In the genomic region with DNA sequence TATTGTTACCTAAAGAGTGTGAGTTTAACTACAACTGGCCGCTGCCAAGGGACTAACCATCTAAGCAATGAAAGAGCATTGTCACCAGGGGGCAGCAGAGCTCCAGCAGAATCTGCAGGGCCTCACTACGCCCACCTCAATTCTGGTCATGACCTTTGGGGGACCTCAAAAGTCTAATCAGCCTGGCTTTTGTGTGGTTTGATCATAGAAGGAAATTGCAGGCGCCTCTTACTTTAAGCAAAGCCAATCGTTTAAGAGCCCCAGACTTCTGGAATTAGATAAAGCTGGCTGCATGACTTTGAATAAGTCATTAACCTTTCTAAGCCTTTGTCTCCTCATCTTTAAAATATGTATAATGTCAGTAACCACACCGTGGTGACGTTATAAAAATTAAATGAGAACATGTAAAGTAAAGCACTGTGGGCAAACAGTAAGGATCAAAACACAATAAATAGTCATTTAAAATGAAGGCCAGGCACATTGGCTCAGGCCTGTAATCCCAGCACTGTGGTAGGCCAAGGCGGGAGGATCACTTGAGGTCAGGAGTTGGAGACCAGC, we compare ENCODE assay signal across 1 cellular context.
TF ChIP-seq lines count a peak whose summit lies in the region.

No MANE protein-coding gene starts in this region.

TF ChIP-seq in GM12878, 131 proteins besides CTCF, POLR2A, EP300 and RAD21 (continued from another document):
- TF ChIP-seq, protein P1, sequence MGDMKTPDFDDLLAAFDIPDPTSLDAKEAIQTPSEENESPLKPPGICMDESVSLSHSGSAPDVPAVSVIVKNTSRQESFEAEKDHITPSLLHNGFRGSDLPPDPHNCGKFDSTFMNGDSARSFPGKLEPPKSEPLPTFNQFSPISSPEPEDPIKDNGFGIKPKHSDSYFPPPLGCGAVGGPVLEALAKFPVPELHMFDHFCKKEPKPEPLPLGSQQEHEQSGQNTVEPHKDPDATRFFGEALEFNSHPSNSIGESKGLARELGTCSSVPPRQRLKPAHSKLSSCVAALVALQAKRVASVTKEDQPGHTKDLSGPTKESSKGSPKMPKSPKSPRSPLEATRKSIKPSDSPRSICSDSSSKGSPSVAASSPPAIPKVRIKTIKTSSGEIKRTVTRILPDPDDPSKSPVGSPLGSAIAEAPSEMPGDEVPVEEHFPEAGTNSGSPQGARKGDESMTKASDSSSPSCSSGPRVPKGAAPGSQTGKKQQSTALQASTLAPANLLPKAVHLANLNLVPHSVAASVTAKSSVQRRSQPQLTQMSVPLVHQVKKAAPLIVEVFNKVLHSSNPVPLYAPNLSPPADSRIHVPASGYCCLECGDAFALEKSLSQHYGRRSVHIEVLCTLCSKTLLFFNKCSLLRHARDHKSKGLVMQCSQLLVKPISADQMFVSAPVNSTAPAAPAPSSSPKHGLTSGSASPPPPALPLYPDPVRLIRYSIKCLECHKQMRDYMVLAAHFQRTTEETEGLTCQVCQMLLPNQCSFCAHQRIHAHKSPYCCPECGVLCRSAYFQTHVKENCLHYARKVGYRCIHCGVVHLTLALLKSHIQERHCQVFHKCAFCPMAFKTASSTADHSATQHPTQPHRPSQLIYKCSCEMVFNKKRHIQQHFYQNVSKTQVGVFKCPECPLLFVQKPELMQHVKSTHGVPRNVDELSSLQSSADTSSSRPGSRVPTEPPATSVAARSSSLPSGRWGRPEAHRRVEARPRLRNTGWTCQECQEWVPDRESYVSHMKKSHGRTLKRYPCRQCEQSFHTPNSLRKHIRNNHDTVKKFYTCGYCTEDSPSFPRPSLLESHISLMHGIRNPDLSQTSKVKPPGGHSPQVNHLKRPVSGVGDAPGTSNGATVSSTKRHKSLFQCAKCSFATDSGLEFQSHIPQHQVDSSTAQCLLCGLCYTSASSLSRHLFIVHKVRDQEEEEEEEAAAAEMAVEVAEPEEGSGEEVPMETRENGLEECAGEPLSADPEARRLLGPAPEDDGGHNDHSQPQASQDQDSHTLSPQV (IDR thresholded peaks at IDR 0.05), result no peak
- TF ChIP-seq TCF3 (IDR thresholded peaks at IDR 0.05; ENCODE audit: borderline replicate concordance, insufficient read depth, low read depth, low read length) (no peak), NR2F1 (conservative IDR thresholded peaks at IDR 0.05) (peak; percentile 79), ZZZ3 (IDR thresholded peaks at IDR 0.05; ENCODE audit: control insufficient read depth, insufficient read length, low read depth) (no peak), SMC3 (IDR thresholded peaks at IDR 0.05; ENCODE audit: borderline replicate concordance, low read length) (peak; percentile 66), BMI1 (IDR thresholded peaks at IDR 0.05; ENCODE audit: borderline replicate concordance) (no peak), MLLT1 (IDR thresholded peaks at IDR 0.05) (no peak), GABPA (IDR thresholded peaks at IDR 0.05; ENCODE audit: low read depth) (no peak), ZNF274 (IDR thresholded peaks at IDR 0.05; ENCODE audit: insufficient read depth, insufficient read length) (no peak), BCL3 (IDR thresholded peaks at IDR 0.05; ENCODE audit: borderline replicate concordance, insufficient read depth, low read depth, low read length, poor library complexity, severe bottlenecking) (no peak), RB1 (IDR thresholded peaks at IDR 0.05; ENCODE audit: borderline replicate concordance) (no peak), EGR1 (IDR thresholded peaks at IDR 0.05; ENCODE audit: borderline replicate concordance in 1 of 2, low read depth in 2 of 2, low read length in 2 of 2) (peak in 1 of 2 experiments; percentile 58; a peak in 1 of 3 replicates), NR2C1 (IDR thresholded peaks at IDR 0.05) (peak; percentile 25; the same call in 1 of the 2 replicates), HDGF (IDR thresholded peaks at IDR 0.05) (no peak), MYB (IDR thresholded peaks at IDR 0.05; ENCODE audit: borderline replicate concordance, low read depth, low read length) (no peak), TCF7 (IDR thresholded peaks at IDR 0.05; ENCODE audit: borderline replicate concordance) (no peak), YY1 (IDR thresholded peaks at IDR 0.05; ENCODE audit: low read depth, low read length) (0 out of 2 replicates have a peak, but pooled peaks have one; percentile 22), TARDBP (IDR thresholded peaks at IDR 0.05; ENCODE audit: borderline replicate concordance) (no peak), E4F1 (IDR thresholded peaks at IDR 0.05; ENCODE audit: borderline replicate concordance, partially characterized antibody) (no peak), EED (IDR thresholded peaks at IDR 0.05; ENCODE audit: low read depth) (no peak), CBFB (IDR thresholded peaks at IDR 0.05; ENCODE audit: low read depth) (no peak), STAT3 (IDR thresholded peaks at IDR 0.05; ENCODE audit: low read depth, low read length) (no peak), ESRRA (IDR thresholded peaks at IDR 0.05; ENCODE audit: low read length) (no peak), GATAD2B (conservative IDR thresholded peaks at IDR 0.05; ENCODE audit: low read depth) (no peak), ZNF622 (IDR thresholded peaks at IDR 0.05) (no peak)
- TF ChIP-seq, protein P2, sequence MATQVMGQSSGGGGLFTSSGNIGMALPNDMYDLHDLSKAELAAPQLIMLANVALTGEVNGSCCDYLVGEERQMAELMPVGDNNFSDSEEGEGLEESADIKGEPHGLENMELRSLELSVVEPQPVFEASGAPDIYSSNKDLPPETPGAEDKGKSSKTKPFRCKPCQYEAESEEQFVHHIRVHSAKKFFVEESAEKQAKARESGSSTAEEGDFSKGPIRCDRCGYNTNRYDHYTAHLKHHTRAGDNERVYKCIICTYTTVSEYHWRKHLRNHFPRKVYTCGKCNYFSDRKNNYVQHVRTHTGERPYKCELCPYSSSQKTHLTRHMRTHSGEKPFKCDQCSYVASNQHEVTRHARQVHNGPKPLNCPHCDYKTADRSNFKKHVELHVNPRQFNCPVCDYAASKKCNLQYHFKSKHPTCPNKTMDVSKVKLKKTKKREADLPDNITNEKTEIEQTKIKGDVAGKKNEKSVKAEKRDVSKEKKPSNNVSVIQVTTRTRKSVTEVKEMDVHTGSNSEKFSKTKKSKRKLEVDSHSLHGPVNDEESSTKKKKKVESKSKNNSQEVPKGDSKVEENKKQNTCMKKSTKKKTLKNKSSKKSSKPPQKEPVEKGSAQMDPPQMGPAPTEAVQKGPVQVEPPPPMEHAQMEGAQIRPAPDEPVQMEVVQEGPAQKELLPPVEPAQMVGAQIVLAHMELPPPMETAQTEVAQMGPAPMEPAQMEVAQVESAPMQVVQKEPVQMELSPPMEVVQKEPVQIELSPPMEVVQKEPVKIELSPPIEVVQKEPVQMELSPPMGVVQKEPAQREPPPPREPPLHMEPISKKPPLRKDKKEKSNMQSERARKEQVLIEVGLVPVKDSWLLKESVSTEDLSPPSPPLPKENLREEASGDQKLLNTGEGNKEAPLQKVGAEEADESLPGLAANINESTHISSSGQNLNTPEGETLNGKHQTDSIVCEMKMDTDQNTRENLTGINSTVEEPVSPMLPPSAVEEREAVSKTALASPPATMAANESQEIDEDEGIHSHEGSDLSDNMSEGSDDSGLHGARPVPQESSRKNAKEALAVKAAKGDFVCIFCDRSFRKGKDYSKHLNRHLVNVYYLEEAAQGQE (IDR thresholded peaks at IDR 0.05; ENCODE audit: low read depth, low read length), result no peak
TF ChIP-seq in GM12878: peak in this region for 5.
